1 cellular context compared by ENCODE assay signal in genomic region chr3:184325715-184326114, GRCh38.
TF ChIP-seq lines count a peak whose summit lies in the region.

No MANE protein-coding gene starts in this region.

TF ChIP-seq in HepG2, 621 proteins besides CTCF, POLR2A, EP300 and RAD21:
- TF ChIP-seq SMAD9 (CRISPR knock-in tag; IDR thresholded peaks at IDR 0.05), result no peak
- TF ChIP-seq RBM22 (optimal IDR thresholded peaks at IDR 0.05; ENCODE audit: low read length), result peak; percentile 34
